Comparison of ENCODE assay signal across 19 cellular contexts in genomic region chr19:35309481-35310279, GRCh38. TPM values are rescaled to one million over a fixed set of nuclear protein-coding genes. Genes with fewer than 3 reads are reported as not detected.
DNase-seq lines count a peak whose midpoint lies in the region; ATAC-seq and TF ChIP-seq lines count a peak whose summit lies in the region.
"Had no signal": no experiment of that assay in that cellular context is flagged by ENCODE, and none has a peak within 500 bp of the region (broad histone marks: within the 10 kb centered on the region; RNA-seq: fewer than 3 reads in every experiment).

No MANE protein-coding gene starts in this region.

- H3K36me3 Mint-ChIP-seq in CD14-positive monocyte: peaks cover 0 to 6% of the 10 kb centered on the region in 2 donors
- H3K36me3 Mint-ChIP-seq: CD4-positive, CD25-positive, alpha-beta regulatory T cell; memory B cell had no signal

- ATAC-seq in upper lobe of left lung (ENCODE audit: low FRiP score in 2 of 2) (peak in 1 of 2 donors; percentile 19), HG02840 (IDR thresholded peaks at IDR 0.05; ENCODE audit: low FRiP score, unreplicated experiment) (no peak)

- H3K27ac ChIP-seq in mesodermal cell (ENCODE audit: low read depth, low read length, severe bottlenecking): peak overlapping the region; percentile 66
- peak overlapping the region in 2 of 4 donors; percentile 56 to 66 for H3K27ac ChIP-seq in upper lobe of left lung
- no peak overlapping the region for H3K27ac ChIP-seq in ascending aorta
- H3K27ac ChIP-seq: suprapubic skin had no signal

- peaks cover 31% of the 10 kb centered on the region for H3K4me1 Mint-ChIP-seq in CD14-positive monocyte

- no peak for TF ChIP-seq POLR2A in upper lobe of left lung (IDR thresholded peaks at IDR 0.05)

- H3K4me3 ChIP-seq in fibroblast of pulmonary artery (replicated peaks; ENCODE audit: low read depth, low read length) (no peak overlapping the region), mesodermal cell (ENCODE audit: extremely low read depth, insufficient read depth, low read length, poor library complexity, severe bottlenecking) (no peak overlapping the region), upper lobe of left lung (peak overlapping the region in 1 of 4 donors; percentile 23), ascending aorta (no peak overlapping the region)
- H3K4me3 ChIP-seq: suprapubic skin had no signal

- no peak overlapping the region for H3K4me3 Mint-ChIP-seq in CD14-positive monocyte
- H3K4me3 Mint-ChIP-seq: CD4-positive, CD25-positive, alpha-beta regulatory T cell; memory B cell had no signal

- TF ChIP-seq EP300 in upper lobe of left lung (IDR thresholded peaks at IDR 0.05): no peak

- peaks cover 0 to 2% (median 0%) of the 10 kb centered on the region in 7 donors for H3K9me3 Mint-ChIP-seq in CD14-positive monocyte
- H3K9me3 Mint-ChIP-seq: memory B cell had no signal

- WGBS in mesodermal cell (ENCODE audit: insufficient coverage in 2 of 2), 2 experiments: 90 to 94% methylated on average over 35 to 45 of the region's 47 CpGs
- 55 to 61% methylated on average over 11 to 39 of the region's 47 CpGs for WGBS in upper lobe of left lung, 2 donors

- intact Hi-C loops in CD14-positive monocyte (cut with micrococcal nuclease): loop anchor here (5.0 to 10.0 kb wide), 2 partner anchors 37 to 45 kb away; partner anchors contain the start of gene FFAR3 (in 1 of the 2)
- intact Hi-C loops in ascending aorta (cut with DNase I): no loop called here

- H3K36me3 ChIP-seq in mesodermal cell (ENCODE audit: control insufficient read depth, insufficient read depth, low read length): no peaks in the 10 kb centered on the region
- H3K36me3 ChIP-seq in upper lobe of left lung: no peaks in the 10 kb centered on the region
- H3K36me3 ChIP-seq in ascending aorta: no peaks in the 10 kb centered on the region
- H3K36me3 ChIP-seq: suprapubic skin had no signal

- H3K27me3 ChIP-seq in upper lobe of left lung (no peaks in the 10 kb centered on the region), ascending aorta (no peaks in the 10 kb centered on the region)
- H3K27me3 ChIP-seq: suprapubic skin had no signal

- H3K27me3 Mint-ChIP-seq in CD14-positive monocyte (ENCODE audit: low read depth in 3 of 3): peaks cover 1 to 6% (median 3%) of the 10 kb centered on the region in 3 donors
- H3K27me3 Mint-ChIP-seq: CD4-positive, CD25-positive, alpha-beta regulatory T cell; memory B cell had no signal

- peak; percentile 22 for DNase-seq in SK-N-DZ (ENCODE audit: low spot score)
- peak; percentile 75 for DNase-seq in fibroblast of pulmonary artery (ENCODE audit: low read depth)
- peak; percentile 42 to 79 for DNase-seq in upper lobe of left lung
- DNase-seq in CD14-positive monocyte (ENCODE audit: low spot score): no peak
- no peak for DNase-seq in ascending aorta (ENCODE audit: low spot score in 2 of 2)
- DNase-seq: activated naive CD4-positive, alpha-beta T cell treated with Interleukin-2 at 50 U/mL for 16 hours; CD4-positive, CD25-positive, alpha-beta regulatory T cell; central memory CD4-positive, alpha-beta T cell; hypothalamus; NCI-H2029 treated with DMSO at 0.1 percent for 48 hours; NCI-H82; T-helper 1 cell had no signal

- peaks cover 5% of the 10 kb centered on the region for H3K4me1 ChIP-seq in mesodermal cell (ENCODE audit: control insufficient read depth, insufficient read depth, low read length, poor library complexity, severe bottlenecking)
- H3K4me1 ChIP-seq in upper lobe of left lung: peaks cover 0 to 25% (median 12%) of the 10 kb centered on the region in 4 donors
- no peaks in the 10 kb centered on the region for H3K4me1 ChIP-seq in ascending aorta
- H3K4me1 ChIP-seq: suprapubic skin had no signal

- H3K27ac Mint-ChIP-seq in CD14-positive monocyte: peak overlapping the region in 2 of 7 donors; percentile 3
- H3K27ac Mint-ChIP-seq: memory B cell had no signal

- H3K9me3 ChIP-seq in mesodermal cell (ENCODE audit: control insufficient read depth, low read length) (no peaks in the 10 kb centered on the region), upper lobe of left lung (no peaks in the 10 kb centered on the region), ascending aorta (no peaks in the 10 kb centered on the region)
- H3K9me3 ChIP-seq: suprapubic skin had no signal

- TF ChIP-seq CTCF in fibroblast of pulmonary artery (IDR thresholded peaks at IDR 0.05; ENCODE audit: low read length, missing control alignments) (no peak), upper lobe of left lung (IDR thresholded peaks at IDR 0.05) (no peak), CD14-positive monocyte (IDR thresholded peaks at IDR 0.05) (no peak), ascending aorta (IDR thresholded peaks at IDR 0.05) (no peak)

RNA-seq across cellular contexts. Expression of gene MAG, which starts 17.7 kb away (rescaled TPM):
- 2.2 TPM in 1 of 2 replicates, not detected in the other for polyA plus RNA-seq in SK-N-DZ (2014; cell fraction: cytosol; rRNA removed)
- polyA plus RNA-seq in SK-N-DZ (2014; cell fraction: nucleus; rRNA removed): not detected in 2 replicates
- polyA plus RNA-seq in mesodermal cell (2013, experiment 1 of 2): not detected
- polyA plus RNA-seq in mesodermal cell (2013, experiment 2 of 2): not detected
- total RNA-seq in upper lobe of left lung: 1 to 10 TPM in 2 of 6 donors, under 1 TPM in 2, not detected in 2; 0.51 to 6.2 (median 2.2) TPM
- polyA plus RNA-seq in CD14-positive monocyte: not detected
- total RNA-seq in ascending aorta: not detected
- total RNA-seq: CD4-positive, CD25-positive, alpha-beta regulatory T cell; MCF 10A; osteocyte; RPMI7951; suprapubic skin had no signal

RNA-seq across cellular contexts. Expression of gene CD22, which starts 19.3 kb away (rescaled TPM):
- not detected in 2 replicates for polyA plus RNA-seq in SK-N-DZ (2014; cell fraction: cytosol; rRNA removed)
- 0.15 TPM in 1 of 2 replicates, not detected in the other for polyA plus RNA-seq in SK-N-DZ (2014; cell fraction: nucleus; rRNA removed)
- polyA plus RNA-seq in mesodermal cell (2013, experiment 1 of 2): not detected
- not detected for polyA plus RNA-seq in mesodermal cell (2013, experiment 2 of 2)
- total RNA-seq in upper lobe of left lung: 10 to 100 TPM in 5 of 6 donors, 1 to 10 TPM in 1; 8.8 to 36.7 (median 24.7) TPM
- polyA plus RNA-seq in CD14-positive monocyte: under 1 TPM; 0.24 to 0.88 TPM
- 0.75 TPM for total RNA-seq in ascending aorta
- total RNA-seq: osteocyte, suprapubic skin had no signal

RNA-seq across cellular contexts. Expression of gene HAMP, which starts 27.4 kb away (rescaled TPM):
- polyA plus RNA-seq in SK-N-DZ (2014; cell fraction: cytosol; rRNA removed): 0.02 TPM in 1 of 2 replicates, not detected in the other
- polyA plus RNA-seq in SK-N-DZ (2014; cell fraction: nucleus; rRNA removed): not detected in 2 replicates
- not detected for polyA plus RNA-seq in mesodermal cell (2013, experiment 1 of 2)
- not detected for polyA plus RNA-seq in mesodermal cell (2013, experiment 2 of 2)
- total RNA-seq in upper lobe of left lung (1 to 10 TPM in 1 of 6 donors, under 1 TPM in 3, not detected in 2; 0.46 to 8.4 (median 0.76) TPM), ascending aorta (not detected)
- not detected for polyA plus RNA-seq in CD14-positive monocyte
- total RNA-seq: MCF 10A, osteocyte, RPMI7951 had no signal
- polyA plus RNA-seq: CD4-positive, CD25-positive, alpha-beta regulatory T cell had no signal

RNA-seq across cellular contexts. Expression of gene FFAR1, which starts 38.0 kb away (rescaled TPM):
- polyA plus RNA-seq in SK-N-DZ (2014; cell fraction: cytosol; rRNA removed): not detected in 2 replicates
- polyA plus RNA-seq in SK-N-DZ (2014; cell fraction: nucleus; rRNA removed): not detected in 2 replicates
- not detected for polyA plus RNA-seq in mesodermal cell (2013, experiment 1 of 2)
- not detected for polyA plus RNA-seq in mesodermal cell (2013, experiment 2 of 2)
- total RNA-seq in upper lobe of left lung (under 1 TPM in 1 of 6 donors, not detected in 5; 0.17 TPM), ascending aorta (not detected)
- not detected for polyA plus RNA-seq in CD14-positive monocyte
- total RNA-seq: CD4-positive, CD25-positive, alpha-beta regulatory T cell; MCF 10A; osteocyte; RPMI7951; suprapubic skin had no signal
- polyA plus RNA-seq: CD4-positive, CD25-positive, alpha-beta regulatory T cell had no signal

RNA-seq across cellular contexts. Expression of gene USF2, which starts 40.9 kb away (rescaled TPM):
- 66.8 and 68.2 TPM in 2 replicates for polyA plus RNA-seq in SK-N-DZ (2014; cell fraction: cytosol; rRNA removed)
- polyA plus RNA-seq in SK-N-DZ (2014; cell fraction: nucleus; rRNA removed): 86.7 and 114 TPM in 2 replicates
- polyA plus RNA-seq in mesodermal cell (2013, experiment 1 of 2): 108 TPM
- polyA plus RNA-seq in mesodermal cell (2013, experiment 2 of 2): 98.7 TPM
- total RNA-seq in upper lobe of left lung (100 to 1,000 TPM in 5 of 6 donors, 10 to 100 TPM in 1; 96.7 to 289 (median 175) TPM), ascending aorta (116 TPM)
- polyA plus RNA-seq in CD14-positive monocyte: 1 to 10 TPM; 2.7 to 5.0 TPM

Comparison
In these comparisons a context has a peak if more than half of its experiments do, and no peak if none do; other contexts are left out.
1. DNase-seq: peak in SK-N-DZ (single experiment), fibroblast of pulmonary artery (single experiment) and upper lobe of left lung (2 of 2); none in CD14-positive monocyte (single experiment) and ascending aorta (0 of 2).